8 cellular contexts compared by ENCODE assay signal in the genomic region with DNA sequence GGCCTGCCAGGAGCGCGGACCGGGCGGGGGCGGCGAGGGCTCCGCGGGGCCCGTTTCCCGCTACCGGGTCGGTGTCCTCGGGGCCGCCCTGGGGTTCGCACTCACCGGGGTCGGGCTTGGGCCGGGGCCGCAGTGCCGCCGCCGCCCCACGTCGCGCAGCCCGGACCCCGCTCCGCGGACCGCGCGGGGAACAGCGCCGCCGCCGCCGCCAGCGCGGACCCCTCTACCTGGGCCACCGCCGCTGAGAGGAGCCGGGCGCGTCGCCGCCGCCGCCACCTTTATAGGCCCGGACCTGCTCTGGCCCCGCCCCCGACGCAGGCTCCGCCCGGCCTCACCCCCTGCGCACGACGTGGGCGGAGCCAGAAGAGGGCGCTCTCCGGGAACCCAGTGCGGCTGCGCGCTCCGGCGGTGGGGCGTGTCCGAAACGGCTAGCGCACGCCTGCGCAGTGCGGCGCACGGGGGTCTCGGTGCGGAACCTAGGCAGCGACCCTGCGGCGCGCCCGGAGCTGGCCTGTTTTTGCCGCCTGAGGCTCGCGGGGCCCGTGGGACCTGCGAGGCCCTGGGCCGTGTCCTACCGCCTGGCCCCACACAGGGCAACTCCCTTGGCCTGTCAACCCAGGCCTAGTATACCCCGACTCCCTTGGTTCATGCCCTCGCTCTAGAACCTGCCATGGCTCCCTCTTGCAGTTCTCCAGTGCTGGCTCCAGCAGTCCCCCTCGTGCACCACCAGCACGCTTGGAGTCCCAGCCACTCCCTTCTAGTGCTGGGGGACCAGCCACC. TPM values are rescaled to one million over a fixed set of nuclear protein-coding genes. Genes with fewer than 3 reads are reported as not detected.
A peak's percentile ranks its signal among the peaks of the same experiment; 100 is the strongest.
DNase-seq lines count a peak whose midpoint lies in the region; ATAC-seq, FAIRE-seq and TF ChIP-seq lines count a peak whose summit lies in the region.

Gene MKNK2 (minus strand): TSS at position 254 of the 780 bp plus-strand sequence. CDS start 393 bp downstream, outside the sequence.

- H4K20me1 ChIP-seq in OCI-LY1 (ENCODE audit: insufficient read depth, low read length), result no peaks in the 10 kb centered on the region

- DNase-seq in COR-L47 (lab: John Stamatoyannopoulos, UW) (peak; percentile 74), HTR-8/SVneo (ENCODE audit: insufficient read length, low spot score) (peak; percentile 79), activated T-cell treated with anti-CD3 and anti-CD28 coated beads for 1 hour (ENCODE audit: low read depth) (peak; percentile 98), epidermal melanocyte (ENCODE audit: insufficient read length, low spot score) (peak; percentile 92), mucosa of descending colon (peak; percentile 94 to 96 (median 95))
- DNase-seq in stimulated activated CD8-positive, alpha-beta memory T cell treated with anti-CD3 and anti-CD28 coated beads, Interleukin-4, amount 100 ng/mL, for 24 hours (ENCODE audit: low read depth), result peak; percentile 91

- no peaks in the 10 kb centered on the region for H3F3A ChIP-seq in OCI-LY1 (ENCODE audit: insufficient read depth, low read length)

- peak within 1 kb of the TSS; percentile 77 for H3K4me3 ChIP-seq in OCI-LY1 (ENCODE audit: low read depth, low read length, poor library complexity, severe bottlenecking)
- peak within 1 kb of the TSS; percentile 91 for H3K4me3 ChIP-seq in mucosa of descending colon

- FAIRE-seq in HTR-8/SVneo (lab: Jason Lieb, UNC), result peak; percentile 91

- peak; percentile 46 for ATAC-seq in GM19467 (IDR thresholded peaks at IDR 0.05; ENCODE audit: unreplicated experiment)
- ATAC-seq in mucosa of descending colon, result peak; percentile 75

- H3K9me3 ChIP-seq in OCI-LY1 (ENCODE audit: low read length), result no peaks in the 10 kb centered on the region
- no peaks in the 10 kb centered on the region for H3K9me3 ChIP-seq in mucosa of descending colon

- peaks cover 5% of the 10 kb centered on the region; the same call in 1 of the 2 replicates for H3K36me3 ChIP-seq in OCI-LY1 (ENCODE audit: insufficient read depth, low read length)
- H3K36me3 ChIP-seq in mucosa of descending colon (ENCODE audit: low read depth), result no peaks in the 10 kb centered on the region

- H3K27ac ChIP-seq in OCI-LY1 (ENCODE audit: low read depth, low read length, poor library complexity, severe bottlenecking), result peak within 1 kb of the TSS; percentile 90

- intact Hi-C loops in mucosa of descending colon (cut with DNase I, micrococcal nuclease), result no loop called here

- H3K4me1 ChIP-seq in OCI-LY1 (ENCODE audit: insufficient read depth, low read length, severe bottlenecking), result peaks cover 63% of the 10 kb centered on the region
- H3K4me1 ChIP-seq in mucosa of descending colon (ENCODE audit: low read depth), result peaks cover 66% of the 10 kb centered on the region

- no peaks in the 10 kb centered on the region for H3K9me2 ChIP-seq in OCI-LY1 (ENCODE audit: low read depth, low read length)

- H3K27me3 ChIP-seq in OCI-LY1 (ENCODE audit: insufficient read depth, low read length), result no peaks in the 10 kb centered on the region

- peak within 1 kb of the TSS; percentile 91 for H3K4me2 ChIP-seq in OCI-LY1 (ENCODE audit: low read length)

- H2AFZ ChIP-seq in OCI-LY1 (ENCODE audit: low read length), result no peak within 1 kb of the TSS

- no peaks in the 10 kb centered on the region for H3K79me2 ChIP-seq in OCI-LY1 (ENCODE audit: insufficient read depth, low read length)

- peak within 1 kb of the TSS; percentile 60 for H3K9ac ChIP-seq in OCI-LY1 (ENCODE audit: low read length)

- 0 out of 2 replicates have a peak, but pooled peaks have one; percentile 5 for TF ChIP-seq CTCF in OCI-LY1 (IDR thresholded peaks at IDR 0.05; ENCODE audit: low read length)
- peak; percentile 55 for TF ChIP-seq CTCF in mucosa of descending colon (IDR thresholded peaks at IDR 0.05)

RNA-seq across cellular contexts. Expression of gene MKNK2, which starts in this region (rescaled TPM):
- total RNA-seq in mucosa of descending colon, result 100 to 1,000 TPM; 252 to 330 (median 304) TPM

Comparison
In these comparisons a context has a peak if more than half of its experiments do, and no peak if none do; other contexts are left out.
1. Peak in every context shown above with its lines: DNase-seq, ATAC-seq, H3K4me3 ChIP-seq and H3K27ac ChIP-seq.